11 cellular contexts compared by ENCODE assay signal in the genomic region with DNA sequence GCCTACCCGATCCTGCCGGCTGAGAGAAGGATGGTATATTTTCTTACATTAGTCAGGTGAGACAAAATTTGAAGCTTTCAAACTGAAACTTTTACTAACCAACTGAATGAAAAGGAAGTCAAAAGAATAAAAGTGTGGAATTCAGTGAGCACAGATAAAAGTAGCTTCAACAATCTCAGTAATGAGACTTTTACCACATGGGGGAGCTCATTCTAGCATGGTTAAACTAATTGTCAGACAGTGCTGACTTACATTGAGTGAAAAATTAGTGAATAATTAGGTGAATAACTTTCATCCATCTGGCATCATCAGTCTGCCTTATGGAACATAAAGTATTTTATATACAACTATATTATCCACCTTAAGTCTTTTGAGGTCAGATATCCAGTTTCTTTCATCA. TPM values are rescaled to one million over a fixed set of nuclear protein-coding genes. Genes with fewer than 3 reads are reported as not detected.
DNase-seq lines count a peak whose midpoint lies in the region; TF ChIP-seq lines count a peak whose summit lies in the region.
"Had no signal": no experiment of that assay in that cellular context is flagged by ENCODE, and none has a peak within 500 bp of the region (broad histone marks: within the 10 kb centered on the region; RNA-seq: fewer than 3 reads in every experiment).

No MANE protein-coding gene starts in this region.

- DNase-seq in NOMO-1 treated with DMSO at 0.1 percent for 48 hours (lab: John Stamatoyannopoulos, UW; ENCODE audit: unreplicated experiment) (peak; percentile 27), NOMO-1 (lab: John Stamatoyannopoulos, UW; ENCODE audit: unreplicated experiment in 2 of 2) (no peak), NCI-H1694 treated with DMSO at 0.1 percent for 48 hours (lab: John Stamatoyannopoulos, UW) (peak; percentile 11), dermis blood vessel endothelial cell (peak; percentile 48), retinal pigment epithelial cell (ENCODE audit: low read depth) (no peak), NCI-H2196 (lab: John Stamatoyannopoulos, UW; ENCODE audit: unreplicated experiment) (no peak), dedifferentiated amniotic fluid mesenchymal stem cell (ENCODE audit: extremely low spot score) (no peak)
- no peak for DNase-seq in activated T-cell treated with anti-CD3 and anti-CD28 coated beads, Interleukin-2, amount 50 U/mL, for 1 hour
- DNase-seq: activated CD8-positive, alpha-beta memory T cell treated with anti-CD3 and anti-CD28 coated beads, Interleukin-2, amount 50 U/mL, for 48 hours had no signal

- TF ChIP-seq CTCF in retinal pigment epithelial cell (conservative IDR thresholded peaks at IDR 0.05; ENCODE audit: low read depth, low read length), result peak; percentile 36

- H3K4me3 ChIP-seq in retinal pigment epithelial cell (ENCODE audit: low read length), result no peak overlapping the region
- H3K4me3 ChIP-seq: BLaER1 treated with 17β-estradiol and CSF1 and Interleukin-3, amounts not matched to agents 10 nM and 100 nM; SJSA1 had no signal

RNA-seq across cellular contexts. Expression of a gene that starts 8.4 kb away (rescaled TPM):
- total RNA-seq in dermis blood vessel endothelial cell, result not detected in 2 replicates
- total RNA-seq: SJSA1 had no signal

RNA-seq across cellular contexts. Expression of a gene that starts 33.8 kb away (rescaled TPM):
- total RNA-seq in dermis blood vessel endothelial cell, result 13.7 and 19.6 TPM in 2 replicates

Comparison
In these comparisons a context has a peak if more than half of its experiments do, and no peak if none do; other contexts are left out.
1. DNase-seq: peak in NOMO-1 treated with DMSO at 0.1 percent for 48 hours (single experiment), NCI-H1694 treated with DMSO at 0.1 percent for 48 hours (single experiment) and dermis blood vessel endothelial cell (single experiment); none in NOMO-1 (0 of 2), retinal pigment epithelial cell (single experiment), NCI-H2196 (single experiment), activated T-cell treated with anti-CD3 and anti-CD28 coated beads, Interleukin-2, amount 50 U/mL, for 1 hour (single experiment) and dedifferentiated amniotic fluid mesenchymal stem cell (single experiment).